1 cellular context compared by ENCODE assay signal in genomic region chr22:42769574-42770447, GRCh38.
TF ChIP-seq lines count a peak whose summit lies in the region.

No MANE protein-coding gene starts in this region.

TF ChIP-seq in HepG2, 621 proteins besides CTCF, POLR2A, EP300 and RAD21 (continued from another document and continues in another):
- TF ChIP-seq ZNF75D (CRISPR knock-in tag; IDR thresholded peaks at IDR 0.05; ENCODE audit: borderline replicate concordance) (no peak), SP1 (IDR thresholded peaks at IDR 0.05) (no peak), SP1 (CRISPR knock-in tag; IDR thresholded peaks at IDR 0.05) (no peak), BHLHE40 (IDR thresholded peaks at IDR 0.05; ENCODE audit: low read length) (peak; percentile 55; the same call in 1 of the 2 replicates), ZBTB7A (CRISPR knock-in tag; IDR thresholded peaks at IDR 0.05) (no peak), WIZ (CRISPR knock-in tag; IDR thresholded peaks at IDR 0.05) (no peak), ZNF7 (CRISPR knock-in tag; IDR thresholded peaks at IDR 0.05) (no peak), ZNF3 (CRISPR knock-in tag; IDR thresholded peaks at IDR 0.05) (no peak), MXD4 (CRISPR knock-in tag; IDR thresholded peaks at IDR 0.05) (no peak), ZNF83 (CRISPR knock-in tag; IDR thresholded peaks at IDR 0.05; ENCODE audit: borderline replicate concordance) (no peak), ZNF850 (CRISPR knock-in tag; conservative IDR thresholded peaks at IDR 0.05) (no peak), THAP11 (CRISPR knock-in tag; IDR thresholded peaks at IDR 0.05) (peak; percentile 31; the same call in 1 of the 2 replicates), ZNF318 (CRISPR knock-in tag; IDR thresholded peaks at IDR 0.05) (no peak), RCOR2 (CRISPR knock-in tag; IDR thresholded peaks at IDR 0.05) (peak; percentile 28; the same call in 1 of the 2 replicates), GABPB1 (CRISPR knock-in tag; IDR thresholded peaks at IDR 0.05) (peak; percentile 64), DNMT1 (CRISPR knock-in tag; IDR thresholded peaks at IDR 0.05) (no peak), SMARCC2 (IDR thresholded peaks at IDR 0.05) (no peak), TRIM24 (CRISPR knock-in tag; IDR thresholded peaks at IDR 0.05) (no peak), ZNF567 (CRISPR knock-in tag; IDR thresholded peaks at IDR 0.05; ENCODE audit: borderline replicate concordance) (no peak), ZNF781 (CRISPR knock-in tag; IDR thresholded peaks at IDR 0.05; ENCODE audit: borderline replicate concordance, not compliant biosample characterization) (no peak), HNRNPLL (IDR thresholded peaks at IDR 0.05; ENCODE audit: low read depth, low read length, poor library complexity, severe bottlenecking) (no peak), NR0B2 (CRISPR knock-in tag; IDR thresholded peaks at IDR 0.05) (no peak), RNF219 (CRISPR knock-in tag; IDR thresholded peaks at IDR 0.05) (no peak), GTF3A (CRISPR knock-in tag; conservative IDR thresholded peaks at IDR 0.05) (no peak), FOXO4 (CRISPR knock-in tag; conservative IDR thresholded peaks at IDR 0.05) (no peak), NFKB2 (CRISPR knock-in tag; IDR thresholded peaks at IDR 0.05; ENCODE audit: borderline replicate concordance) (no peak), U2AF2 (IDR thresholded peaks at IDR 0.05; ENCODE audit: low read depth, low read length) (no peak), ZNF12 (CRISPR knock-in tag; IDR thresholded peaks at IDR 0.05) (no peak), NR3C1 (CRISPR knock-in tag; IDR thresholded peaks at IDR 0.05) (no peak), GPBP1L1 (CRISPR knock-in tag; IDR thresholded peaks at IDR 0.05) (no peak), MTA1 (CRISPR knock-in tag; IDR thresholded peaks at IDR 0.05; ENCODE audit: borderline replicate concordance) (peak; percentile 79; the same call in 1 of the 2 replicates), ZNF607 (CRISPR knock-in tag; IDR thresholded peaks at IDR 0.05; ENCODE audit: borderline replicate concordance) (0 out of 2 replicates have a peak, but pooled peaks have one; percentile 48), RARA (CRISPR knock-in tag; IDR thresholded peaks at IDR 0.05) (peak; percentile 66; the same call in 1 of the 2 replicates), ATAD3A (CRISPR knock-in tag; IDR thresholded peaks at IDR 0.05) (no peak), MYNN (CRISPR knock-in tag; IDR thresholded peaks at IDR 0.05; ENCODE audit: low read depth) (no peak), HNRNPH1 (optimal IDR thresholded peaks at IDR 0.05; ENCODE audit: low read depth, low read length) (no peak), KDM5A (IDR thresholded peaks at IDR 0.05; ENCODE audit: borderline replicate concordance, low read length) (no peak), NR1H2 (CRISPR knock-in tag; IDR thresholded peaks at IDR 0.05; ENCODE audit: borderline replicate concordance, low read depth) (no peak)
- TF ChIP-seq, protein P1, sequence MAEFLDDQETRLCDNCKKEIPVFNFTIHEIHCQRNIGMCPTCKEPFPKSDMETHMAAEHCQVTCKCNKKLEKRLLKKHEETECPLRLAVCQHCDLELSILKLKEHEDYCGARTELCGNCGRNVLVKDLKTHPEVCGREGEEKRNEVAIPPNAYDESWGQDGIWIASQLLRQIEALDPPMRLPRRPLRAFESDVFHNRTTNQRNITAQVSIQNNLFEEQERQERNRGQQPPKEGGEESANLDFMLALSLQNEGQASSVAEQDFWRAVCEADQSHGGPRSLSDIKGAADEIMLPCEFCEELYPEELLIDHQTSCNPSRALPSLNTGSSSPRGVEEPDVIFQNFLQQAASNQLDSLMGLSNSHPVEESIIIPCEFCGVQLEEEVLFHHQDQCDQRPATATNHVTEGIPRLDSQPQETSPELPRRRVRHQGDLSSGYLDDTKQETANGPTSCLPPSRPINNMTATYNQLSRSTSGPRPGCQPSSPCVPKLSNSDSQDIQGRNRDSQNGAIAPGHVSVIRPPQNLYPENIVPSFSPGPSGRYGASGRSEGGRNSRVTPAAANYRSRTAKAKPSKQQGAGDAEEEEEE (CRISPR knock-in tag; IDR thresholded peaks at IDR 0.05; ENCODE audit: borderline replicate concordance), result no peak
- TF ChIP-seq, protein P2, sequence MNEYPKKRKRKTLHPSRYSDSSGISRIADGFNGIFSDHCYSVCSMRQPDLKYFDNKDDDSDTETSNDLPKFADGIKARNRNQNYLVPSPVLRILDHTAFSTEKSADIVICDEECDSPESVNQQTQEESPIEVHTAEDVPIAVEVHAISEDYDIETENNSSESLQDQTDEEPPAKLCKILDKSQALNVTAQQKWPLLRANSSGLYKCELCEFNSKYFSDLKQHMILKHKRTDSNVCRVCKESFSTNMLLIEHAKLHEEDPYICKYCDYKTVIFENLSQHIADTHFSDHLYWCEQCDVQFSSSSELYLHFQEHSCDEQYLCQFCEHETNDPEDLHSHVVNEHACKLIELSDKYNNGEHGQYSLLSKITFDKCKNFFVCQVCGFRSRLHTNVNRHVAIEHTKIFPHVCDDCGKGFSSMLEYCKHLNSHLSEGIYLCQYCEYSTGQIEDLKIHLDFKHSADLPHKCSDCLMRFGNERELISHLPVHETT (CRISPR knock-in tag; conservative IDR thresholded peaks at IDR 0.05), result no peak
- TF ChIP-seq, protein P3, sequence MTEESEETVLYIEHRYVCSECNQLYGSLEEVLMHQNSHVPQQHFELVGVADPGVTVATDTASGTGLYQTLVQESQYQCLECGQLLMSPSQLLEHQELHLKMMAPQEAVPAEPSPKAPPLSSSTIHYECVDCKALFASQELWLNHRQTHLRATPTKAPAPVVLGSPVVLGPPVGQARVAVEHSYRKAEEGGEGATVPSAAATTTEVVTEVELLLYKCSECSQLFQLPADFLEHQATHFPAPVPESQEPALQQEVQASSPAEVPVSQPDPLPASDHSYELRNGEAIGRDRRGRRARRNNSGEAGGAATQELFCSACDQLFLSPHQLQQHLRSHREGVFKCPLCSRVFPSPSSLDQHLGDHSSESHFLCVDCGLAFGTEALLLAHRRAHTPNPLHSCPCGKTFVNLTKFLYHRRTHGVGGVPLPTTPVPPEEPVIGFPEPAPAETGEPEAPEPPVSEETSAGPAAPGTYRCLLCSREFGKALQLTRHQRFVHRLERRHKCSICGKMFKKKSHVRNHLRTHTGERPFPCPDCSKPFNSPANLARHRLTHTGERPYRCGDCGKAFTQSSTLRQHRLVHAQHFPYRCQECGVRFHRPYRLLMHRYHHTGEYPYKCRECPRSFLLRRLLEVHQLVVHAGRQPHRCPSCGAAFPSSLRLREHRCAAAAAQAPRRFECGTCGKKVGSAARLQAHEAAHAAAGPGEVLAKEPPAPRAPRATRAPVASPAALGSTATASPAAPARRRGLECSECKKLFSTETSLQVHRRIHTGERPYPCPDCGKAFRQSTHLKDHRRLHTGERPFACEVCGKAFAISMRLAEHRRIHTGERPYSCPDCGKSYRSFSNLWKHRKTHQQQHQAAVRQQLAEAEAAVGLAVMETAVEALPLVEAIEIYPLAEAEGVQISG (CRISPR knock-in tag; IDR thresholded peaks at IDR 0.05), result peak; percentile 12
- TF ChIP-seq, protein P4, sequence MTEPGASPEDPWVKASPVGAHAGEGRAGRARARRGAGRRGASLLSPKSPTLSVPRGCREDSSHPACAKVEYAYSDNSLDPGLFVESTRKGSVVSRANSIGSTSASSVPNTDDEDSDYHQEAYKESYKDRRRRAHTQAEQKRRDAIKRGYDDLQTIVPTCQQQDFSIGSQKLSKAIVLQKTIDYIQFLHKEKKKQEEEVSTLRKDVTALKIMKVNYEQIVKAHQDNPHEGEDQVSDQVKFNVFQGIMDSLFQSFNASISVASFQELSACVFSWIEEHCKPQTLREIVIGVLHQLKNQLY (CRISPR knock-in tag; IDR thresholded peaks at IDR 0.05), result 0 out of 2 replicates have a peak, but pooled peaks have one; percentile 13
- TF ChIP-seq, protein P5, sequence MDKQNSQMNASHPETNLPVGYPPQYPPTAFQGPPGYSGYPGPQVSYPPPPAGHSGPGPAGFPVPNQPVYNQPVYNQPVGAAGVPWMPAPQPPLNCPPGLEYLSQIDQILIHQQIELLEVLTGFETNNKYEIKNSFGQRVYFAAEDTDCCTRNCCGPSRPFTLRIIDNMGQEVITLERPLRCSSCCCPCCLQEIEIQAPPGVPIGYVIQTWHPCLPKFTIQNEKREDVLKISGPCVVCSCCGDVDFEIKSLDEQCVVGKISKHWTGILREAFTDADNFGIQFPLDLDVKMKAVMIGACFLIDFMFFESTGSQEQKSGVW (CRISPR knock-in tag; IDR thresholded peaks at IDR 0.05; ENCODE audit: borderline replicate concordance), result no peak
